ENCODE assay signal across 23 cellular contexts in the genomic region with DNA sequence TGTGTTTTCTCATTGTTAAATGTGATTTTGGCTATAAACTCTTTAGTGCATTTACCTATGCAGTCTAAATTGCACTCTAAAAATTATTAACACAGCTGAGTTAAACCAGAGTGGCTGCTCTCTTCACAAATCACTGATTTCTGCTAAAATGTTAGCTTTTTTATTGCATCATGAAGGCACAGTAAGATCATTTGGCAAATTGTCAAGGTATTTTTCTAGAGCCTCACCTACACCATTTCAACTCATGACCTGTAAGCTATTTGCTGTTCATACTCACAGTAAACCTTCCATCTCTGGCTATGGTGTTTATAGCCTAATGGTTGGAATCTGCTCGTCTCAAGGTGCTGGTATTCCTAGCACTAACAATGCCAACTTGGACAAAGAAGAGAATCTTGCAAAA.
"Had no signal": no experiment of that assay in that cellular context is flagged by ENCODE, and none has a peak within 500 bp of the region (broad histone marks: within the 10 kb centered on the region; RNA-seq: fewer than 3 reads in every experiment).

No MANE protein-coding gene starts in this region.

- DNase-seq: activated CD4-positive, alpha-beta T cell treated with anti-CD3 and anti-CD28 coated beads for 1 hour; activated CD8-positive, alpha-beta memory T cell treated with anti-CD3 and anti-CD28 coated beads for 24 hours; dorsolateral prefrontal cortex; kidney; mesenchymal stem cell; posterior cingulate gyrus; retina; stimulated activated naive B cell treated with anti-CD40 and anti-IgM and Interleukin-4, amounts not matched to agents 10 μg/mL and 1 μg/mL and 100 μg/mL, for 72 hours; testis; upper lobe of left lung had no signal

- H2AFZ ChIP-seq: neural progenitor cell had no signal

- H3K36me3 Mint-ChIP-seq: activated naive CD8-positive, alpha-beta T cell treated with anti-CD3 and anti-CD28 coated beads for 36 hours had no signal

- H3K4me1 ChIP-seq: esophagus muscularis mucosa, testis had no signal

- ATAC-seq: stimulated activated naive B cell treated with anti-CD40 and anti-IgM and Interleukin-4, amounts not matched to agents 10 μg/mL and 1 μg/mL and 100 μg/mL, for 72 hours had no signal

- H3K36me3 ChIP-seq: neural progenitor cell had no signal

- FAIRE-seq: astrocyte, colon, endothelial cell of umbilical vein, kidney, TTC549 had no signal

- H3K9me3 Mint-ChIP-seq: activated naive CD8-positive, alpha-beta T cell treated with anti-CD3 and anti-CD28 coated beads for 36 hours; activated T-cell treated with anti-CD3 and anti-CD28 coated beads, Interleukin-2, amount 50 U/mL, for 4 hours; activated T-helper 2 cell treated with anti-CD3 and anti-CD28 coated beads, Interferon-gamma antibody, Interleukin-2, Interleukin-4, amounts not matched to agents 10 μg/mL and 5 μg/mL and 100 μg/mL, durations not matched to agents 14 hours and 24 hours and 36 hours; central memory CD8-positive, alpha-beta T cell; effector memory CD8-positive, alpha-beta T cell; neural progenitor cell; stimulated activated naive B cell treated with anti-CD40 and anti-IgM and Interleukin-4, amounts not matched to agents 10 μg/mL and 1 μg/mL and 100 μg/mL, for 72 hours; T-cell; T-helper 2 cell treated with Interferon-gamma antibody and Interleukin-4, amounts not matched to agents 5 μg/mL and 100 μg/mL, for 36 hours had no signal

- H3K4me2 ChIP-seq: neural progenitor cell had no signal

- H3K4me3 ChIP-seq: dorsolateral prefrontal cortex, esophagus muscularis mucosa, neural progenitor cell, testis, upper lobe of left lung had no signal

- H3K27ac ChIP-seq: dorsolateral prefrontal cortex, esophagus muscularis mucosa, neural progenitor cell, testis, upper lobe of left lung had no signal

- H3K27me3 Mint-ChIP-seq: activated naive CD8-positive, alpha-beta T cell treated with anti-CD3 and anti-CD28 coated beads for 36 hours; central memory CD8-positive, alpha-beta T cell; effector memory CD8-positive, alpha-beta T cell; stimulated activated naive B cell treated with anti-CD40 and anti-IgM and Interleukin-4, amounts not matched to agents 10 μg/mL and 1 μg/mL and 100 μg/mL, for 72 hours; T-cell had no signal

- H3K27me3 ChIP-seq: dorsolateral prefrontal cortex, esophagus muscularis mucosa, neural progenitor cell, testis, upper lobe of left lung had no signal

- H3K9me3 ChIP-seq: esophagus muscularis mucosa, testis, upper lobe of left lung had no signal

- H3K27ac Mint-ChIP-seq: activated T-helper 2 cell treated with anti-CD3 and anti-CD28 coated beads, Interferon-gamma antibody, Interleukin-2, Interleukin-4, amounts not matched to agents 10 μg/mL and 5 μg/mL and 100 μg/mL, durations not matched to agents 14 hours and 24 hours and 36 hours; neural progenitor cell; stimulated activated naive B cell treated with anti-CD40 and anti-IgM and Interleukin-4, amounts not matched to agents 10 μg/mL and 1 μg/mL and 100 μg/mL, for 72 hours; T-helper 2 cell treated with Interferon-gamma antibody and Interleukin-4, amounts not matched to agents 5 μg/mL and 100 μg/mL, for 36 hours had no signal

- H3K4me1 Mint-ChIP-seq: neural progenitor cell had no signal

- H3K4me3 Mint-ChIP-seq: activated naive CD8-positive, alpha-beta T cell treated with anti-CD3 and anti-CD28 coated beads for 36 hours; activated T-cell treated with anti-CD3 and anti-CD28 coated beads, Interleukin-2, amount 50 U/mL, for 4 hours; central memory CD8-positive, alpha-beta T cell; effector memory CD8-positive, alpha-beta T cell; neural progenitor cell; stimulated activated naive B cell treated with anti-CD40 and anti-IgM and Interleukin-4, amounts not matched to agents 10 μg/mL and 1 μg/mL and 100 μg/mL, for 72 hours; T-helper 2 cell treated with Interferon-gamma antibody and Interleukin-4, amounts not matched to agents 5 μg/mL and 100 μg/mL, for 36 hours had no signal
